13 cellular contexts compared by ENCODE assay signal in the genomic region with DNA sequence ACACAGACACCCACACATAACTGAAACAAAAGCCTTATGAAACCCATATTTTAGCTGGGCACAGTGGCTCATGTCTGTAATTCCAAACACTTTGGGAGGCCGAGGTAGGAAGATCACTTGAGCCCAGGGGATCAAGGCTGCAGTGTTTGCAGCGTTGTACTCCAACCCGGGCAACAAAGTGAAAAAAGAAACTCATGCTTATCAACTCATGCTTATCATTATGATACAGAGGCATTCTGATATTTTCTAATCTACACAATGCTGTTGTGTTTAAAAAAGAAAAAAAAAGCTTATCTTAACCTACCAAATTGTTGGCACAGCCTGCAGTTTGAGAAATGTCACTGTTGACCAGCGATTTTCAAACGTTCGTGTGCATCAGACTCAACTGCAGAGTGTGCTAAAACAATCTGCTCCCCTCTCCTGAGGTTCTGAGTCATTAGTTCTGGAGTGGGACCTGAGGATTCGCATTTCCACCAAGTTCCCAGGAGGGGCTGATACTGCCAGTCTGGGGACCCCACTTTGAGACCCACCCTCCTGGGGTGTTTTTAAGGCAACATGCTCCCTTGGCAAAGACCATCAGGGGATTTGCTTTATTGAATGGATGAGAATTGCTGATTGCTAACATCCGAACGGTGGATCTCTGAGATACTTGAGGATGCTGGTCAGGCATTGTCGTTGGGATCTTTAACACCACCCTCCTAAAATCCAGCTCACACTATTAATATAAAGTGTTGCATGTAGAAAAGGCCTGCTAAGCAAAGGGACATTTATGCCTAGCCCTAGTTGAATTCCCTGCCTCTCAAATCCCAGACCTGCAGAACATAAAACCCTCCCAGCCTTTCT. TPM values are rescaled to one million over a fixed set of nuclear protein-coding genes. Genes with fewer than 3 reads are reported as not detected.
A peak's percentile ranks its signal among the peaks of the same experiment; 100 is the strongest.
DNase-seq lines count a peak whose midpoint lies in the region; TF ChIP-seq lines count a peak whose summit lies in the region.
"Had no signal": no experiment of that assay in that cellular context is flagged by ENCODE, and none has a peak within 500 bp of the region (broad histone marks: within the 10 kb centered on the region; RNA-seq: fewer than 3 reads in every experiment).

No MANE protein-coding gene starts in this region.

- H3K27ac ChIP-seq in testis (peak overlapping the region; percentile 73 to 77), trophoblast cell (ENCODE audit: low read depth, low read length) (no peak overlapping the region), OCI-LY7 (ENCODE audit: low read depth, low read length, poor library complexity, severe bottlenecking) (no peak overlapping the region)
- no peak overlapping the region for H3K27ac ChIP-seq in effector memory CD4-positive, alpha-beta T cell (ENCODE audit: insufficient read depth, low read length, poor library complexity, severe bottlenecking)
- H3K27ac ChIP-seq: KMS-11 had no signal

- intact Hi-C loops in testis (cut with DNase I; ENCODE audit: low total_unique reads) (no loop called here), OCI-LY7 (cut with micrococcal nuclease; ENCODE audit: unreplicated experiment) (no loop called here)

- H3K4me1 Mint-ChIP-seq in chondrocyte (ENCODE audit: low read depth) = peaks cover 99% of the 10 kb centered on the region

- no peak overlapping the region for H4K91ac ChIP-seq in trophoblast cell (ENCODE audit: low read depth, low read length)

- H3K9me2 ChIP-seq in OCI-LY7 (ENCODE audit: insufficient read depth, low read length) = no peaks in the 10 kb centered on the region

- no peaks in the 10 kb centered on the region for H3K9me3 Mint-ChIP-seq in chondrocyte (ENCODE audit: low read depth)

- H3K27me3 ChIP-seq in testis (no peaks in the 10 kb centered on the region), trophoblast cell (ENCODE audit: insufficient read depth, low read length) (no peaks in the 10 kb centered on the region)
- no peaks in the 10 kb centered on the region for H3K27me3 ChIP-seq in effector memory CD4-positive, alpha-beta T cell (replicated peaks; ENCODE audit: control insufficient read depth, insufficient read depth, low read length, poor library complexity, severe bottlenecking)

- POLR2A ChIA-PET in OCI-LY7 (lab: Charles Lee) = no interaction called here

- 39 to 51% methylated on average over 10 of the region's 10 CpGs for WGBS in testis, 2 donors
- no CpG with 5 or more reads among the region's 10 CpGs for WGBS in trophoblast cell (ENCODE audit: extremely low coverage, insufficient coverage, insufficient read length)

- no peak overlapping the region for H3K4me3 ChIP-seq in testis
- no peak overlapping the region for H3K4me3 ChIP-seq in trophoblast cell (ENCODE audit: low read depth, low read length)
- no peak overlapping the region for H3K4me3 ChIP-seq in effector memory CD4-positive, alpha-beta T cell (ENCODE audit: insufficient read depth, low read depth, low read length, poor library complexity, severe bottlenecking)
- H3K4me3 ChIP-seq in OCI-LY7 (ENCODE audit: low read depth, low read length, poor library complexity, severe bottlenecking) = no peak overlapping the region

- H2BK12ac ChIP-seq in trophoblast cell (ENCODE audit: low read length) = no peak overlapping the region

- no peak overlapping the region for H3K4me2 ChIP-seq in trophoblast cell (ENCODE audit: low read length)
- H3K4me2 ChIP-seq in OCI-LY7 (ENCODE audit: low read length) = no peak overlapping the region
- H3K4me2 ChIP-seq: KMS-11 had no signal

- peaks cover 11% of the 10 kb centered on the region for H3K79me1 ChIP-seq in trophoblast cell (ENCODE audit: low read length)

- no peak for TF ChIP-seq CTCF in chondrocyte (IDR thresholded peaks at IDR 0.05)
- TF ChIP-seq CTCF in testis (IDR thresholded peaks at IDR 0.05) = no peak
- no peak for TF ChIP-seq CTCF in OCI-LY7 (conservative IDR thresholded peaks at IDR 0.05; ENCODE audit: low read length)

- H2AFZ ChIP-seq in trophoblast cell (ENCODE audit: insufficient read depth, low read length, poor library complexity) (no peak overlapping the region), OCI-LY7 (ENCODE audit: low read length) (no peak overlapping the region)

- peak overlapping the region; percentile 79 for H3K27ac Mint-ChIP-seq in chondrocyte (ENCODE audit: unreplicated experiment)
- H3K27ac Mint-ChIP-seq: activated CD4-positive, alpha-beta T cell treated with anti-CD3 and anti-CD28 coated beads for 36 hours had no signal

- no TSS peak for BruUV-seq in OCI-LY7 (replicated peaks; lab: Mats Ljungman, UMichigan)

- H3K4me3 Mint-ChIP-seq in chondrocyte (ENCODE audit: unreplicated experiment) = peak overlapping the region; percentile 11
- H3K4me3 Mint-ChIP-seq: activated CD4-positive, alpha-beta T cell treated with anti-CD3 and anti-CD28 coated beads for 36 hours had no signal

- no peak overlapping the region for H3K14ac ChIP-seq in trophoblast cell (ENCODE audit: low read length)

- no peak overlapping the region for H2BK5ac ChIP-seq in trophoblast cell (ENCODE audit: low read depth, low read length, poor library complexity)

- no peak overlapping the region for H3K9ac ChIP-seq in trophoblast cell (ENCODE audit: low read length)
- H3K9ac ChIP-seq: KMS-11 had no signal

- H3K9me3 ChIP-seq in testis = no peaks in the 10 kb centered on the region
- H3K9me3 ChIP-seq in trophoblast cell (ENCODE audit: insufficient read depth, low read depth, low read length) = no peaks in the 10 kb centered on the region
- no peaks in the 10 kb centered on the region for H3K9me3 ChIP-seq in effector memory CD4-positive, alpha-beta T cell (ENCODE audit: control insufficient read depth, low read length)
- H3K9me3 ChIP-seq in OCI-LY7 (ENCODE audit: low read length) = no peaks in the 10 kb centered on the region

- no peak overlapping the region for H2BK120ac ChIP-seq in trophoblast cell (ENCODE audit: insufficient read depth, low read length, poor library complexity)

- TF ChIP-seq POLR2A in testis (IDR thresholded peaks at IDR 0.05) = no peak

- peaks cover 97% of the 10 kb centered on the region for H3K4me1 ChIP-seq in testis
- peaks cover 27 to 30% of the 10 kb centered on the region in 2 experiments for H3K4me1 ChIP-seq in trophoblast cell (ENCODE audit: control insufficient read depth in 1 of 2, insufficient read depth in 2 of 2, low read length in 2 of 2)
- no peaks in the 10 kb centered on the region for H3K4me1 ChIP-seq in effector memory CD4-positive, alpha-beta T cell (ENCODE audit: control insufficient read depth, insufficient read depth, low read length, poor library complexity, severe bottlenecking)
- H3K4me1 ChIP-seq in OCI-LY7 (ENCODE audit: insufficient read depth, low read length, poor library complexity, severe bottlenecking) = no peaks in the 10 kb centered on the region

- CTCF ChIA-PET in OCI-LY7 (lab: Charles Lee; ENCODE audit: unreplicated experiment) = no interaction called here

- peak; percentile 53 for DNase-seq in M059J (ENCODE audit: low read depth)
- DNase-seq in chondrocyte (ENCODE audit: low spot score) = no peak
- DNase-seq in midbrain (lab: John Stamatoyannopoulos, UW) = peak; percentile 55
- DNase-seq in testis = no peak
- no peak for DNase-seq in trophoblast cell
- DNase-seq in effector memory CD4-positive, alpha-beta T cell = no peak
- no peak for DNase-seq in NCI-H69 (lab: John Stamatoyannopoulos, UW)
- no peak for DNase-seq in OCI-LY7 (ENCODE audit: low spot score)
- DNase-seq: activated CD4-positive, alpha-beta T cell treated with anti-CD3 and anti-CD28 coated beads for 36 hours; activated effector memory CD4-positive, alpha-beta T cell treated with anti-CD3 and anti-CD28 coated beads, Interleukin-2, amount 50 U/mL, for 16 hours; NCI-H2171; SHP77 treated with DMSO at 0.1 percent for 48 hours had no signal

- no peak overlapping the region for H3K4ac ChIP-seq in trophoblast cell (ENCODE audit: low read depth, low read length)

- H3K79me2 ChIP-seq in trophoblast cell (ENCODE audit: control insufficient read depth, insufficient read depth, low read length, poor library complexity) (no peaks in the 10 kb centered on the region), OCI-LY7 (ENCODE audit: insufficient read depth, low read depth, low read length) (no peaks in the 10 kb centered on the region)

- H4K20me1 ChIP-seq in OCI-LY7 (ENCODE audit: insufficient read depth, low read length) = no peaks in the 10 kb centered on the region

- H3K18ac ChIP-seq in trophoblast cell (ENCODE audit: low read length) = no peak overlapping the region

- H4K12ac ChIP-seq in trophoblast cell (ENCODE audit: low read depth, low read length) = no peak overlapping the region

- H2AK5ac ChIP-seq in trophoblast cell (ENCODE audit: low read length) = no peak overlapping the region

- no peaks in the 10 kb centered on the region for H3K36me3 ChIP-seq in testis (ENCODE audit: low read depth, missing control alignments)
- H3K36me3 ChIP-seq in trophoblast cell (ENCODE audit: control insufficient read depth in 1 of 2, insufficient read depth in 2 of 2, low read length in 2 of 2) = peaks cover 0 to 2% of the 10 kb centered on the region in 2 experiments
- H3K36me3 ChIP-seq in effector memory CD4-positive, alpha-beta T cell (ENCODE audit: control insufficient read depth, insufficient read depth, low read length) = no peaks in the 10 kb centered on the region
- H3K36me3 ChIP-seq in OCI-LY7 (ENCODE audit: insufficient read depth, low read length) = no peaks in the 10 kb centered on the region

- no peaks in the 10 kb centered on the region for H3K27me3 Mint-ChIP-seq in chondrocyte (ENCODE audit: low read depth)
- H3K27me3 Mint-ChIP-seq: activated CD4-positive, alpha-beta T cell treated with anti-CD3 and anti-CD28 coated beads for 36 hours had no signal

- no peak overlapping the region for H3K23ac ChIP-seq in trophoblast cell (ENCODE audit: low read length)

- H3K36me3 Mint-ChIP-seq in chondrocyte (ENCODE audit: low read depth) = peaks cover 4% of the 10 kb centered on the region

- H4K8ac ChIP-seq in trophoblast cell (ENCODE audit: low read depth, low read length) = no peak overlapping the region

RNA-seq across cellular contexts. Expression of a gene that starts 16.2 kb away (rescaled TPM):
- 12.3 and 22.4 TPM in 2 replicates for total RNA-seq in M059J (2014; rRNA removed; shearing (Covaris generic))
- 43.9 to 65.4 TPM (median 63.2 TPM) in 3 replicates for total RNA-seq in chondrocyte
- total RNA-seq in testis = 100 to 1,000 TPM; 107 to 218 TPM
- polyA plus RNA-seq in testis (ENCODE audit: insufficient read depth, low read depth, low replicate concordance) = 55.3 TPM
- 12.1 and 12.5 TPM in 2 replicates for polyA plus RNA-seq in trophoblast cell (2013)
- not detected in 2 replicates for total RNA-seq in OCI-LY7 (2014; rRNA removed; shearing (Covaris generic))
- total RNA-seq in OCI-LY7 (2022) = not detected in 2 replicates

Comparison
In these comparisons a context has a peak if more than half of its experiments do, and no peak if none do; other contexts are left out.
1. DNase-seq: peak in M059J (single experiment) and midbrain (single experiment); none in chondrocyte (single experiment), testis (single experiment), trophoblast cell (0 of 2), effector memory CD4-positive, alpha-beta T cell (0 of 3), NCI-H69 (single experiment) and OCI-LY7 (single experiment).
2. H3K27ac ChIP-seq: peak in testis (2 of 2); none in trophoblast cell (single experiment), effector memory CD4-positive, alpha-beta T cell (single experiment) and OCI-LY7 (single experiment).
3. RNA of a gene that starts 16.2 kb away (total RNA-seq): 107 to 218 TPM in testis, 43.9 to 65.4 TPM in chondrocyte and 12.3 to 22.4 TPM in M059J; not detected in OCI-LY7; every median in the first group is over 10 times any median in the second.